In genomic region chr1:202561726-202562442, GRCh38 we compare ENCODE assay signal across 14 cellular contexts.
DNase-seq lines count a peak whose midpoint lies in the region; ATAC-seq and TF ChIP-seq lines count a peak whose summit lies in the region.
"Had no signal": no experiment of that assay in that cellular context is flagged by ENCODE, and none has a peak within 500 bp of the region (broad histone marks: within the 10 kb centered on the region; RNA-seq: fewer than 3 reads in every experiment).

No MANE protein-coding gene starts in this region.

- 0 out of 2 replicates have a peak overlapping the region, but pooled peaks have one; percentile 10 for H3K4me3 ChIP-seq in MM.1S (ENCODE audit: low read length)
- H3K4me3 ChIP-seq in epithelial cell of proximal tubule (ENCODE audit: low read depth, low read length) = no peak overlapping the region
- no peak overlapping the region for H3K4me3 ChIP-seq in osteoblast (ENCODE audit: insufficient read depth, low read length)
- no peak overlapping the region for H3K4me3 ChIP-seq in Karpas-422 (ENCODE audit: low read length)
- H3K4me3 ChIP-seq in body of pancreas = no peak overlapping the region
- H3K4me3 ChIP-seq: skin epidermis had no signal

- no peak for ATAC-seq in body of pancreas

- H4K20me1 ChIP-seq in MM.1S (ENCODE audit: insufficient read depth, low read length) = no peaks in the 10 kb centered on the region
- no peaks in the 10 kb centered on the region for H4K20me1 ChIP-seq in osteoblast (ENCODE audit: insufficient read depth, low read length)
- H4K20me1 ChIP-seq in Karpas-422 (ENCODE audit: insufficient read depth, low read depth, low read length) = peaks cover 2% of the 10 kb centered on the region; the same call in 1 of the 2 replicates

- H3K27ac ChIP-seq in C4-2B (no peak overlapping the region), MM.1S (ENCODE audit: low read length) (peak overlapping the region; percentile 68), osteoblast (ENCODE audit: low read depth, low read length) (no peak overlapping the region), Karpas-422 (ENCODE audit: low read length) (no peak overlapping the region), body of pancreas (no peak overlapping the region)

- TF ChIP-seq CTCF in C4-2B (conservative IDR thresholded peaks at IDR 0.05) (peak; percentile 17), MM.1S (IDR thresholded peaks at IDR 0.05; ENCODE audit: low read length) (peak; percentile 37), epithelial cell of proximal tubule (conservative IDR thresholded peaks at IDR 0.05; ENCODE audit: low read depth, low read length) (peak; percentile 16), osteoblast (IDR thresholded peaks at IDR 0.05; ENCODE audit: extremely low read depth, low read depth, low read length) (peak; percentile 40), body of pancreas (IDR thresholded peaks at IDR 0.05) (no peak)

- H3K36me3 ChIP-seq in MM.1S (replicated peaks; ENCODE audit: insufficient read depth, low read length) (no peaks in the 10 kb centered on the region), osteoblast (ENCODE audit: insufficient read depth, low read length) (no peaks in the 10 kb centered on the region), Karpas-422 (ENCODE audit: insufficient read depth, low read length) (no peaks in the 10 kb centered on the region), body of pancreas (replicated peaks in 1 of 2; ENCODE audit: insufficient read depth in 1 of 2, low read depth in 2 of 2) (peaks cover 0 to 4% of the 10 kb centered on the region in 2 donors)

- TF ChIP-seq POLR2A in body of pancreas (IDR thresholded peaks at IDR 0.05) = no peak

- H3K27me3 ChIP-seq in MM.1S (replicated peaks; ENCODE audit: insufficient read depth, low read length) (no peaks in the 10 kb centered on the region), osteoblast (ENCODE audit: insufficient read depth, low read length) (no peaks in the 10 kb centered on the region), Karpas-422 (ENCODE audit: low read length) (no peaks in the 10 kb centered on the region), body of pancreas (no peaks in the 10 kb centered on the region)

- H3K9me3 ChIP-seq in MM.1S (replicated peaks; ENCODE audit: insufficient read depth, low read length) (no peaks in the 10 kb centered on the region), osteoblast (ENCODE audit: low read depth, low read length) (no peaks in the 10 kb centered on the region), Karpas-422 (ENCODE audit: low read length) (no peaks in the 10 kb centered on the region), body of pancreas (no peaks in the 10 kb centered on the region)

- H3K4me2 ChIP-seq in MM.1S (ENCODE audit: low read depth, low read length) (peak overlapping the region; percentile 57), osteoblast (ENCODE audit: insufficient read depth, low read length) (no peak overlapping the region), Karpas-422 (ENCODE audit: low read depth, low read length, poor library complexity, severe bottlenecking) (no peak overlapping the region)

- intact Hi-C loops in body of pancreas (cut with DNase I) = no loop called here

- peaks cover 59% of the 10 kb centered on the region for H3K4me1 ChIP-seq in MM.1S (ENCODE audit: low read length)
- peaks cover 6% of the 10 kb centered on the region for H3K4me1 ChIP-seq in osteoblast (ENCODE audit: insufficient read depth, low read length)
- H3K4me1 ChIP-seq in Karpas-422 (ENCODE audit: low read length) = no peaks in the 10 kb centered on the region
- H3K4me1 ChIP-seq in body of pancreas = peaks cover under 1% of the 10 kb centered on the region

- no peak overlapping the region; the same call in 1 of the 2 replicates for H3K9ac ChIP-seq in MM.1S (ENCODE audit: low read length)
- no peak overlapping the region for H3K9ac ChIP-seq in Karpas-422 (ENCODE audit: low read length)

- H2AFZ ChIP-seq in MM.1S (ENCODE audit: low read length) (no peak overlapping the region), osteoblast (ENCODE audit: low read length) (no peak overlapping the region), Karpas-422 (ENCODE audit: low read length) (no peak overlapping the region)

- DNase-seq in MM.1S (peak; percentile 93), epithelial cell of proximal tubule (ENCODE audit: low read depth) (no peak), osteoblast (ENCODE audit: insufficient read length, low spot score, missing footprints) (no peak), Karpas-422 (no peak), hepatic stellate cell (ENCODE audit: low spot score) (no peak), NCI-H510A (lab: John Stamatoyannopoulos, UW) (no peak), body of pancreas (no peak)
- DNase-seq: activated CD4-positive, alpha-beta T cell treated with anti-CD3 and anti-CD28 coated beads, Interleukin-2, amount 10 ng/mL, durations not matched to agents 24 days and 14 days; AML-193; DND-41; erythroblast; NCI-H2107 had no signal

- H3K9me2 ChIP-seq in MM.1S (replicated peaks; ENCODE audit: insufficient read depth, low read length) (no peaks in the 10 kb centered on the region), Karpas-422 (replicated peaks; ENCODE audit: insufficient read depth, low read length) (no peaks in the 10 kb centered on the region)

- H3K79me2 ChIP-seq in MM.1S (ENCODE audit: low read length) (no peaks in the 10 kb centered on the region), osteoblast (ENCODE audit: insufficient read depth, low read length) (no peaks in the 10 kb centered on the region), Karpas-422 (ENCODE audit: low read length) (no peaks in the 10 kb centered on the region)

- H3F3A ChIP-seq in MM.1S (ENCODE audit: insufficient read depth, low read length) = peaks cover 40% of the 10 kb centered on the region

- 91 to 97% methylated on average over 2 of the region's 2 CpGs for WGBS in body of pancreas, 2 donors

Comparison
In these comparisons a context has a peak if more than half of its experiments do, and no peak if none do; other contexts are left out.
1. CTCF ChIP-seq: peak in C4-2B (single experiment), MM.1S (single experiment), epithelial cell of proximal tubule (single experiment) and osteoblast (single experiment); none in body of pancreas (0 of 7).